In genomic region chr12:124428792-124429281, GRCh38 we compare ENCODE assay signal across 14 cellular contexts.
DNase-seq lines count a peak whose midpoint lies in the region; ATAC-seq and TF ChIP-seq lines count a peak whose summit lies in the region.
"Had no signal": no experiment of that assay in that cellular context is flagged by ENCODE, and none has a peak within 500 bp of the region (broad histone marks: within the 10 kb centered on the region; RNA-seq: fewer than 3 reads in every experiment).

No MANE protein-coding gene starts in this region.

- DNase-seq in SJCRH30 (no peak), thoracic aorta (ENCODE audit: low spot score) (no peak), NCI-H187 treated with DMSO at 0.1 percent for 48 hours (lab: John Stamatoyannopoulos, UW) (no peak)
- no peak for DNase-seq in stimulated activated CD4-positive, alpha-beta T cell treated with anti-CD3 and anti-CD28 coated beads, Interleukin-2, amount 100 ng/mL, for 48 hours
- DNase-seq: activated CD4-positive, alpha-beta T cell treated with anti-CD3 and anti-CD28 coated beads, Interleukin-2, amount 10 ng/mL, durations not matched to agents 7 days and 5 days; activated naive CD4-positive, alpha-beta T cell treated with anti-CD3 and anti-CD28 coated beads, Interleukin-2, amount 10 ng/mL, durations not matched to agents 7 days and 5 days; effector CD8-positive, alpha-beta T cell; NCI-H1092; NCI-H774 had no signal

- H3K4me3 ChIP-seq in SJCRH30 (no peak overlapping the region), duodenal mucosa (ENCODE audit: low read depth in 1 of 2, low read length in 2 of 2) (no peak overlapping the region), muscle layer of duodenum (ENCODE audit: low read depth in 1 of 2, low read length in 2 of 2) (no peak overlapping the region), thoracic aorta (no peak overlapping the region)

- H3K27ac ChIP-seq in SJCRH30 (peak overlapping the region; percentile 12; the same call in 1 of the 2 replicates), duodenal mucosa (ENCODE audit: low read depth, low read length) (peak overlapping the region; percentile 49), muscle layer of duodenum (ENCODE audit: low read length) (peak overlapping the region; percentile 49), thoracic aorta (peak overlapping the region; percentile 28 to 31)
- H3K27ac ChIP-seq: HL-60 had no signal

- H3K9me3 ChIP-seq in SJCRH30 (replicated peaks) (no peaks in the 10 kb centered on the region), duodenal mucosa (ENCODE audit: control insufficient read depth in 1 of 2, low read length in 2 of 2) (no peaks in the 10 kb centered on the region), muscle layer of duodenum (ENCODE audit: control insufficient read depth in 1 of 2, low read length in 2 of 2) (no peaks in the 10 kb centered on the region), thoracic aorta (no peaks in the 10 kb centered on the region)

- H3K9ac ChIP-seq in duodenal mucosa (ENCODE audit: low read depth in 1 of 2, low read length in 2 of 2), result no peak overlapping the region
- H3K9ac ChIP-seq: parathyroid adenoma had no signal

- TF ChIP-seq CTCF in thoracic aorta (IDR thresholded peaks at IDR 0.05), result no peak

- H3K27me3 ChIP-seq in SJCRH30 (no peaks in the 10 kb centered on the region), duodenal mucosa (ENCODE audit: control insufficient read depth in 1 of 2, insufficient read depth in 2 of 2, low read length in 2 of 2) (no peaks in the 10 kb centered on the region), muscle layer of duodenum (ENCODE audit: low read depth, low read length) (no peaks in the 10 kb centered on the region), thoracic aorta (replicated peaks; ENCODE audit: insufficient read depth) (no peaks in the 10 kb centered on the region)

- H3K4me1 ChIP-seq in SJCRH30 (peaks cover 36% of the 10 kb centered on the region), duodenal mucosa (ENCODE audit: control insufficient read depth in 1 of 2, insufficient read depth in 2 of 2, low read length in 2 of 2) (peaks cover 4 to 37% of the 10 kb centered on the region in 2 donors), muscle layer of duodenum (ENCODE audit: control insufficient read depth in 1 of 2, insufficient read depth in 2 of 2, low read length in 2 of 2) (peaks cover 11 to 49% of the 10 kb centered on the region in 2 donors), thoracic aorta (ENCODE audit: control insufficient read depth in 1 of 2, low read depth in 2 of 2) (peaks cover 9 to 26% of the 10 kb centered on the region in 2 donors)
- H3K4me1 ChIP-seq: parathyroid adenoma had no signal

- H3K36me3 ChIP-seq in SJCRH30 (peaks cover 25% of the 10 kb centered on the region), duodenal mucosa (ENCODE audit: control insufficient read depth in 1 of 2, insufficient read depth in 2 of 2, low read length in 2 of 2) (peaks cover 17 to 59% of the 10 kb centered on the region in 2 donors), muscle layer of duodenum (ENCODE audit: control insufficient read depth in 1 of 2, insufficient read depth in 2 of 2, low read length in 2 of 2) (peaks cover 34 to 50% of the 10 kb centered on the region in 2 donors), thoracic aorta (peaks cover 12% of the 10 kb centered on the region)

- ATAC-seq in thoracic aorta (ENCODE audit: insufficient number of reproducible peaks, low FRiP score, low read depth) (no peak), HG02885 (IDR thresholded peaks at IDR 0.05; ENCODE audit: poor library complexity, unreplicated experiment) (no peak)
